1 cellular context compared by ENCODE assay signal in the genomic region with DNA sequence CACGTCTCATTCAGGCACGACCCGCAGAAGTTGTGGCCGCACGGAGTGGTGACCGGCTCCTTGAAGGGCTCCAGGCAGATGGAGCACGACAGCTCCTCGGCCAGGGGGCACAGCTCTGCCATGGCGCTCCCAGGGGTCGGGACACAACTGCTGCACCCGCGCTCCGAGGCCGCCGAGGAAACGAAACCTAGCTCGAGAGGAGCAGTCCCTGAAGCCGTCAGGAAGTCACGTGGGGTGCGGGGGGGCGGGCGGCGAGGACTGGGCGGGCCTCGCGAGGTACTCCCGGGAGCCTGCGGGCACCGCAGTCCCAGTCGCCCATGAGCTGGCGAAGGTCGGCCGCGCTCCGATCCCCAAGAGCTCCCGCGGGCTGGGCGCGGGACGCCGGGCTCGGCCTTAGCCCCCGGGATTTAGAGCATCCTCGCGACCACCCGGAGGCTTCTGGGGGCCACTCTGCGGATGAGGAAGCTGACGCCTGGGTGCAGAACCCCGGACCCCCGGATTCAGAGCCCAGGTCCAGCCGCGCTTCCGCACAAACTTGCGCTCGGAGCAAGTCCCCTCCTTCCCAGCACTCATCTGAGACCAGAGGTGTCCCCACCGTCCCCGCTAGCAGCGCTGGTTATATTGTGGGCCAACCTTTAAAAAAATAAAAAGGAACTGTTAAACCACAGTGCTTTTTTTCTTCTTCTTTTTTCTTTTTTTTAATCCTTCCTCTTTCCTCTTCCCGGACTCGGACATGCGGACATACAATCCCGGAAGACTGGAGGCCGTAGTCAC.
TF ChIP-seq lines count a peak whose summit lies in the region.

TRIM25 (minus strand) TSS at position 183 of the 774 bp plus-strand sequence; CDS start at position 122, 61 bp downstream.

TF ChIP-seq in GM12878, 131 proteins besides CTCF, POLR2A, EP300 and RAD21 (continued from another document):
- TF ChIP-seq STAT1 (conservative IDR thresholded peaks at IDR 0.05) (0 out of 2 replicates have a peak, but pooled peaks have one; percentile 23), POLR2AphosphoS2 (IDR thresholded peaks at IDR 0.05; ENCODE audit: low read depth, low read length) (peak; percentile 96), RFX5 (IDR thresholded peaks at IDR 0.05; ENCODE audit: low read depth, low read length) (no peak), HDAC2 (IDR thresholded peaks at IDR 0.05) (no peak), NR2F1 (conservative IDR thresholded peaks at IDR 0.05) (peak; percentile 47; the same call in 1 of the 2 replicates), DPF2 (IDR thresholded peaks at IDR 0.05) (peak; percentile 81), NR2C2 (IDR thresholded peaks at IDR 0.05; ENCODE audit: borderline replicate concordance, control insufficient read depth, insufficient read length, low read depth) (no peak), RUNX3 (IDR thresholded peaks at IDR 0.05; ENCODE audit: low read length) (peak; percentile 35; the same call in 1 of the 2 replicates)
